17 cellular contexts compared by ENCODE assay signal in genomic region chr19:49595819-49596404, GRCh38.
"Had no signal": no experiment of that assay in that cellular context is flagged by ENCODE, and none has a peak within 500 bp of the region (broad histone marks: within the 10 kb centered on the region; RNA-seq: fewer than 3 reads in every experiment).

No MANE protein-coding gene starts in this region.

- ATAC-seq: activated naive CD8-positive, alpha-beta T cell treated with anti-CD3 and anti-CD28 coated beads, Interleukin-2, amount 50 U/mL, for 24 hours; right cardiac atrium; stimulated activated naive CD8-positive, alpha-beta T cell treated with anti-CD3 and anti-CD28 coated beads, Interleukin-15, Interleukin-2, amounts not matched to agents 100 U/mL and 50 U/mL, for 24 hours had no signal

- H3K9me3 ChIP-seq: prostate gland, transverse colon had no signal

- DNase-seq: activated CD4-positive, alpha-beta T cell treated with anti-CD3 and anti-CD28 coated beads, Interleukin-2, amount 50 U/mL, for 48 hours; activated naive CD4-positive, alpha-beta T cell treated with anti-CD3 and anti-CD28 coated beads for 36 hours; activated naive CD8-positive, alpha-beta T cell treated with anti-CD3 and anti-CD28 coated beads, Interleukin-2, amount 50 U/mL, for 24 hours; activated T-cell treated with anti-CD3 and anti-CD28 coated beads, Interleukin-2, amount 50 U/mL, for 1 hour; aorta; dermis blood vessel endothelial cell; head of caudate nucleus; immature natural killer cell; occipital lobe; stimulated activated naive CD8-positive, alpha-beta T cell treated with anti-CD3 and anti-CD28 coated beads, Interleukin-15, Interleukin-2, amounts not matched to agents 100 U/mL and 50 U/mL, for 24 hours; T1000; transverse colon had no signal

- H3K27ac ChIP-seq: epithelial cell of prostate, prostate gland, transverse colon had no signal

- FAIRE-seq: frontal cortex had no signal

- H3K4me2 ChIP-seq: smooth muscle cell had no signal

- H3K4me3 ChIP-seq: prostate gland, smooth muscle cell, transverse colon had no signal

- H3K27me3 ChIP-seq: transverse colon had no signal
